8 cellular contexts compared by ENCODE assay signal in the genomic region with DNA sequence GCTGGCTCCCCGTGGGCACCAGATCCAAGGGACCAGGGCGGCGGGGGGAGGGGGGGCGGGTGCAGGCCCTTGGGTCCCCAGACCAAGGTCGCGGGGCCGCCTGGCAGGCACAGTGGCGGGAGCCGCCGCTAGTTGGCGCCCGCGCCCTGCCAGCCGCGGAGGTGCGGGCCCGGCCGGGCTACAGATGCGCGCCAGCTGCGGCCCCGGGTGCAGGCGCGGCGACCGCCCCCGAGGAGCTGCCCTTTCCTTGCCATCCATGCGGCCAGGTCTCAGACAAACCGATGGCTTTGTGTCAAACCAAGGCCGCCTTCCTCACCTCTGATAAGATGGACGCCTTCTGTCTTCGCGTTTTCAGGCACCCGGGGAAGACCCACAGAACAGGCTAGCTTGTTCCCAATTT. TPM values are rescaled to one million over a fixed set of nuclear protein-coding genes. Genes with fewer than 3 reads are reported as not detected.
DNase-seq lines count a peak whose midpoint lies in the region; ATAC-seq and TF ChIP-seq lines count a peak whose summit lies in the region.

No MANE protein-coding gene starts in this region.

- H2AFZ ChIP-seq in hepatocyte: no peak overlapping the region

- H3K9me3 ChIP-seq in hepatocyte (ENCODE audit: low read depth): no peaks in the 10 kb centered on the region

- peaks cover 58% of the 10 kb centered on the region for H3K4me1 Mint-ChIP-seq in activated naive CD4-positive, alpha-beta T cell treated with anti-CD3 and anti-CD28 coated beads, Interleukin-2, amount 10 ng/mL, durations not matched to agents 7 days and 5 days

- H3K27me3 Mint-ChIP-seq in activated naive CD4-positive, alpha-beta T cell treated with anti-CD3 and anti-CD28 coated beads, Interleukin-2, amount 10 ng/mL, durations not matched to agents 7 days and 5 days: no peaks in the 10 kb centered on the region

- no peaks in the 10 kb centered on the region for H3K79me2 ChIP-seq in hepatocyte

- 5% methylated on average over 31 of the region's 34 CpGs for WGBS in hepatocyte (ENCODE audit: low lambda C conversion rate, missing lambda C conversion rate)

- CTCF ChIA-PET in activated naive CD4-positive, alpha-beta T cell treated with anti-CD3 and anti-CD28 coated beads, Interleukin-2, amount 10 ng/mL, durations not matched to agents 7 days and 5 days (lab: Charles Lee): interaction anchor here (0.7 to 11.0 kb wide), 19 partner anchors 9 to 169 kb away, joined by 3 to 114 read pairs (median 4); no protein-coding TSS in a partner anchor

- peaks cover 20% of the 10 kb centered on the region for H3K4me1 ChIP-seq in hepatocyte (ENCODE audit: insufficient read depth)

- H3K9me2 ChIP-seq in hepatocyte (replicated peaks; ENCODE audit: insufficient read depth): no peaks in the 10 kb centered on the region

- peaks cover 76% of the 10 kb centered on the region for H3K27me3 ChIP-seq in hepatocyte

- H3K27ac Mint-ChIP-seq in activated naive CD4-positive, alpha-beta T cell treated with anti-CD3 and anti-CD28 coated beads, Interleukin-2, amount 10 ng/mL, durations not matched to agents 7 days and 5 days: peak overlapping the region; percentile 75

- peak overlapping the region; percentile 84 for H3K4me2 ChIP-seq in hepatocyte

- no peaks in the 10 kb centered on the region for H3K36me3 ChIP-seq in hepatocyte (replicated peaks; ENCODE audit: insufficient read depth, low read depth)

- no peaks in the 10 kb centered on the region for H3K9me3 Mint-ChIP-seq in activated naive CD4-positive, alpha-beta T cell treated with anti-CD3 and anti-CD28 coated beads, Interleukin-2, amount 10 ng/mL, durations not matched to agents 7 days and 5 days

- H3K36me3 Mint-ChIP-seq in activated naive CD4-positive, alpha-beta T cell treated with anti-CD3 and anti-CD28 coated beads, Interleukin-2, amount 10 ng/mL, durations not matched to agents 7 days and 5 days: peaks cover 59% of the 10 kb centered on the region

- no peak for ATAC-seq in GM18858 (IDR thresholded peaks at IDR 0.05; ENCODE audit: unreplicated experiment)

- H3K4me3 Mint-ChIP-seq in activated naive CD4-positive, alpha-beta T cell treated with anti-CD3 and anti-CD28 coated beads, Interleukin-2, amount 10 ng/mL, durations not matched to agents 7 days and 5 days: peak overlapping the region; percentile 45

- DNase-seq in activated gamma-delta T cell treated with Interleukin-2 at 50 U/mL for 16 hours: peak; percentile 54
- no peak for DNase-seq in activated gamma-delta T cell (lab: John Stamatoyannopoulos, UW)
- peak; percentile 80 for DNase-seq in RPMI8226
- peak; percentile 69 for DNase-seq in activated naive CD4-positive, alpha-beta T cell treated with anti-CD3 and anti-CD28 coated beads, Interleukin-2, amount 10 ng/mL, durations not matched to agents 7 days and 5 days
- DNase-seq in hepatocyte (ENCODE audit: low spot score): peak; percentile 77
- peak; percentile 47 to 69 for DNase-seq in stimulated activated CD4-positive, alpha-beta T cell treated with anti-CD3 and anti-CD28 coated beads, Interleukin-1b, Interleukin-23, amount 100 ng/mL, for 4 hours (ENCODE audit: low read depth in 2 of 2)
- no peak for DNase-seq in cortex of kidney (lab: John Stamatoyannopoulos, UW)

- no peak overlapping the region for H3K27ac ChIP-seq in hepatocyte

- H4K20me1 ChIP-seq in hepatocyte (ENCODE audit: insufficient read depth, poor library complexity, severe bottlenecking): no peaks in the 10 kb centered on the region

- H3K4me3 ChIP-seq in hepatocyte: no peak overlapping the region

- TF ChIP-seq CTCF in hepatocyte (IDR thresholded peaks at IDR 0.05; ENCODE audit: poor library complexity): peak; percentile 69

RNA-seq across cellular contexts. Expression of gene RUNX3, which starts 2.2 kb away (rescaled TPM):
- total RNA-seq in hepatocyte: 0.13 and 0.28 TPM in 2 replicates
- 0.16 and 0.67 TPM in 2 replicates for polyA plus RNA-seq in hepatocyte

Comparison
In these comparisons a context has a peak if more than half of its experiments do, and no peak if none do; other contexts are left out.
1. DNase-seq: peak in activated gamma-delta T cell treated with Interleukin-2 at 50 U/mL for 16 hours (single experiment), RPMI8226 (single experiment), activated naive CD4-positive, alpha-beta T cell treated with anti-CD3 and anti-CD28 coated beads, Interleukin-2, amount 10 ng/mL, durations not matched to agents 7 days and 5 days (single experiment), hepatocyte (single experiment) and stimulated activated CD4-positive, alpha-beta T cell treated with anti-CD3 and anti-CD28 coated beads, Interleukin-1b, Interleukin-23, amount 100 ng/mL, for 4 hours (2 of 2); none in activated gamma-delta T cell (single experiment) and cortex of kidney (single experiment).